Comparison of ENCODE assay signal across 8 cellular contexts in genomic region chr1:207997486-207998268, GRCh38.
DNase-seq lines count a peak whose midpoint lies in the region; ATAC-seq and TF ChIP-seq lines count a peak whose summit lies in the region.

No MANE protein-coding gene starts in this region.

- CTCF ChIA-PET in activated naive CD4-positive, alpha-beta T cell treated with anti-CD3 and anti-CD28 coated beads for 36 hours (lab: Charles Lee): interaction anchor here (0.6 to 2.0 kb wide), 22 partner anchors 9 to 1425 kb away, joined by 3 to 21 read pairs (median 3); no protein-coding TSS in a partner anchor

- H3K27ac Mint-ChIP-seq in activated naive CD4-positive, alpha-beta T cell treated with anti-CD3 and anti-CD28 coated beads for 36 hours: no peak overlapping the region
- no peak overlapping the region for H3K27ac Mint-ChIP-seq in glutamatergic neuron (ENCODE audit: unreplicated experiment)

- no peaks in the 10 kb centered on the region for H3K27me3 Mint-ChIP-seq in activated naive CD4-positive, alpha-beta T cell treated with anti-CD3 and anti-CD28 coated beads for 36 hours (ENCODE audit: low read depth)
- H3K27me3 Mint-ChIP-seq in glutamatergic neuron (ENCODE audit: unreplicated experiment): no peaks in the 10 kb centered on the region

- peak; percentile 86 for TF ChIP-seq CTCF in AG09319 (IDR thresholded peaks at IDR 0.05; ENCODE audit: low read depth, low read length)
- peak; percentile 82 for TF ChIP-seq CTCF in glutamatergic neuron (IDR thresholded peaks at IDR 0.05; ENCODE audit: partially characterized antibody, unreplicated experiment)

- peak; percentile 56 for TF ChIP-seq RAD21 in Ishikawa (IDR thresholded peaks at IDR 0.05; ENCODE audit: low read depth)

- no peak for TF ChIP-seq EP300 in Ishikawa (IDR thresholded peaks at IDR 0.05; ENCODE audit: borderline replicate concordance)

- ATAC-seq in GM18909 (IDR thresholded peaks at IDR 0.05; ENCODE audit: poor library complexity, unreplicated experiment) (peak; percentile 76), GM18519 (IDR thresholded peaks at IDR 0.05; ENCODE audit: low FRiP score, unreplicated experiment) (no peak)

- H3K4me3 Mint-ChIP-seq in activated naive CD4-positive, alpha-beta T cell treated with anti-CD3 and anti-CD28 coated beads for 36 hours: no peak overlapping the region
- no peak overlapping the region for H3K4me3 Mint-ChIP-seq in glutamatergic neuron (ENCODE audit: unreplicated experiment)

- no peaks in the 10 kb centered on the region for H3K9me3 Mint-ChIP-seq in activated naive CD4-positive, alpha-beta T cell treated with anti-CD3 and anti-CD28 coated beads for 36 hours
- H3K9me3 Mint-ChIP-seq in glutamatergic neuron (ENCODE audit: unreplicated experiment): no peaks in the 10 kb centered on the region

- intact Hi-C loops in activated naive CD4-positive, alpha-beta T cell treated with anti-CD3 and anti-CD28 coated beads for 36 hours (cut with micrococcal nuclease): loop anchor here (1.0 kb wide), 1 partner anchor 112 kb away; no protein-coding TSS in a partner anchor

- no peaks in the 10 kb centered on the region for H3K36me3 Mint-ChIP-seq in activated naive CD4-positive, alpha-beta T cell treated with anti-CD3 and anti-CD28 coated beads for 36 hours (ENCODE audit: low read depth)
- H3K36me3 Mint-ChIP-seq in glutamatergic neuron (ENCODE audit: unreplicated experiment): no peaks in the 10 kb centered on the region

- DNase-seq in AG09319 (ENCODE audit: extremely low read depth, low read depth) (no peak), RPMI8226 (peak; percentile 68), glutamatergic neuron (peak; percentile 77), pons (ENCODE audit: low spot score) (peak; percentile 53)
- DNase-seq in activated naive CD4-positive, alpha-beta T cell treated with anti-CD3 and anti-CD28 coated beads for 36 hours: peak; percentile 74

- no peaks in the 10 kb centered on the region for H3K4me1 Mint-ChIP-seq in activated naive CD4-positive, alpha-beta T cell treated with anti-CD3 and anti-CD28 coated beads for 36 hours (ENCODE audit: low read depth)
- H3K4me1 Mint-ChIP-seq in glutamatergic neuron (ENCODE audit: low read depth, unreplicated experiment): no peaks in the 10 kb centered on the region

TF ChIP-seq in Ishikawa, 13 proteins besides CTCF, POLR2A, EP300 and RAD21:
- no peak for TF ChIP-seq EGR1 (IDR thresholded peaks at IDR 0.05)
- no peak for TF ChIP-seq TEAD4 (IDR thresholded peaks at IDR 0.05)
- no peak for TF ChIP-seq CEBPB (IDR thresholded peaks at IDR 0.05)
- no peak for TF ChIP-seq USF1 (IDR thresholded peaks at IDR 0.05)
- peak; percentile 76 for TF ChIP-seq NFIC (IDR thresholded peaks at IDR 0.05)
- TF ChIP-seq MAX (IDR thresholded peaks at IDR 0.05): no peak
- no peak for TF ChIP-seq TAF1 (IDR thresholded peaks at IDR 0.05; ENCODE audit: low read depth)
